ENCODE assay signal across 8 cellular contexts in genomic region chr15:90839187-90840071, GRCh38. TPM values are rescaled to one million over a fixed set of nuclear protein-coding genes. Genes with fewer than 3 reads are reported as not detected.
DNase-seq lines count a peak whose midpoint lies in the region; ATAC-seq and TF ChIP-seq lines count a peak whose summit lies in the region.

No MANE protein-coding gene starts in this region.

- peak; percentile 70 for ATAC-seq in GM18873 (IDR thresholded peaks at IDR 0.05; ENCODE audit: low FRiP score, unreplicated experiment)
- ATAC-seq in HG03135 (IDR thresholded peaks at IDR 0.05; ENCODE audit: unreplicated experiment), result peak; percentile 77
- peak; percentile 77 for ATAC-seq in RWPE2 (ENCODE audit: low read depth)

- H3K4me3 ChIP-seq in BLaER1 treated with 17β-estradiol and CSF1 and Interleukin-3, amounts not matched to agents 10 nM and 100 nM, result peak overlapping the region; percentile 31 to 65 (median 54)
- H3K4me3 ChIP-seq in RWPE2 (ENCODE audit: severe bottlenecking) (no peak overlapping the region), fibroblast of the aortic adventitia (ENCODE audit: low read depth, low read length) (no peak overlapping the region), ascending aorta (no peak overlapping the region), uterus (no peak overlapping the region)

- no peaks in the 10 kb centered on the region; a peak in 1 of 22 replicates for H3K36me3 ChIP-seq in BLaER1 treated with 17β-estradiol and CSF1 and Interleukin-3, amounts not matched to agents 10 nM and 100 nM
- H3K36me3 ChIP-seq in RWPE2 (ENCODE audit: low read depth) (no peaks in the 10 kb centered on the region), ascending aorta (no peaks in the 10 kb centered on the region), uterus (no peaks in the 10 kb centered on the region)

- H4K20me1 ChIP-seq in BLaER1 treated with 17β-estradiol and CSF1 and Interleukin-3, amounts not matched to agents 10 nM and 100 nM, result no peaks in the 10 kb centered on the region

- no peak for TF ChIP-seq POLR2A in uterus (IDR thresholded peaks at IDR 0.05)

- peak overlapping the region; percentile 83 to 98 (median 90) for H3K4me2 ChIP-seq in BLaER1 treated with 17β-estradiol and CSF1 and Interleukin-3, amounts not matched to agents 10 nM and 100 nM

- DNase-seq in RWPE2 (ENCODE audit: low spot score) (peak; percentile 93), fibroblast of the aortic adventitia (ENCODE audit: low read depth) (peak; percentile 73), pons (ENCODE audit: low spot score) (peak; percentile 21), ascending aorta (ENCODE audit: low spot score in 2 of 2) (no peak), uterus (no peak)

- H3K4me1 ChIP-seq in BLaER1 treated with 17β-estradiol and CSF1 and Interleukin-3, amounts not matched to agents 10 nM and 100 nM, result peaks cover 57 to 86% (median 69%) of the 10 kb centered on the region in 10 experiments
- H3K4me1 ChIP-seq in RWPE2 (ENCODE audit: insufficient read depth, poor library complexity, severe bottlenecking) (peaks cover 6% of the 10 kb centered on the region), ascending aorta (no peaks in the 10 kb centered on the region), uterus (no peaks in the 10 kb centered on the region)

- H3K9ac ChIP-seq in BLaER1 treated with 17β-estradiol and CSF1 and Interleukin-3, amounts not matched to agents 10 nM and 100 nM, result peak overlapping the region; percentile 69 to 86 (median 79)

- H3K27ac ChIP-seq in BLaER1 treated with 17β-estradiol and CSF1 and Interleukin-3, amounts not matched to agents 10 nM and 100 nM, result peak overlapping the region; percentile 66 to 93 (median 81)
- H3K27ac ChIP-seq in RWPE2 (ENCODE audit: poor library complexity, severe bottlenecking), result peak overlapping the region; percentile 41
- no peak overlapping the region for H3K27ac ChIP-seq in ascending aorta
- no peak overlapping the region for H3K27ac ChIP-seq in uterus

- H3K27me3 ChIP-seq in BLaER1 treated with 17β-estradiol and CSF1 and Interleukin-3, amounts not matched to agents 10 nM and 100 nM, result no peaks in the 10 kb centered on the region
- H3K27me3 ChIP-seq in RWPE2 (ENCODE audit: insufficient read depth, poor library complexity, severe bottlenecking), result no peaks in the 10 kb centered on the region
- H3K27me3 ChIP-seq in ascending aorta, result no peaks in the 10 kb centered on the region
- no peaks in the 10 kb centered on the region for H3K27me3 ChIP-seq in uterus

- H3K9me3 ChIP-seq in BLaER1 treated with 17β-estradiol and CSF1 and Interleukin-3, amounts not matched to agents 10 nM and 100 nM (replicated peaks in 1 of 11), result no peaks in the 10 kb centered on the region
- H3K9me3 ChIP-seq in RWPE2 (ENCODE audit: severe bottlenecking) (no peaks in the 10 kb centered on the region), ascending aorta (no peaks in the 10 kb centered on the region), uterus (no peaks in the 10 kb centered on the region)

- TF ChIP-seq CTCF in RWPE2 (IDR thresholded peaks at IDR 0.05; ENCODE audit: poor library complexity, severe bottlenecking) (no peak), fibroblast of the aortic adventitia (IDR thresholded peaks at IDR 0.05; ENCODE audit: insufficient read depth, low read length) (no peak), ascending aorta (IDR thresholded peaks at IDR 0.05) (no peak), uterus (IDR thresholded peaks at IDR 0.05) (no peak)

- intact Hi-C loops in ascending aorta (cut with DNase I), result no loop called here
- intact Hi-C loops in uterus (cut with DNase I; ENCODE audit: low total_unique reads), result no loop called here

RNA-seq across cellular contexts. Expression of gene FURIN, which starts 29.0 kb away (rescaled TPM):
- total RNA-seq in fibroblast of the aortic adventitia (ENCODE audit: low replicate concordance) (45.0 and 67.4 TPM in 2 replicates), ascending aorta (86.3 TPM), uterus (10 to 100 TPM; 20.5 to 54.8 (median 30.5) TPM)

RNA-seq across cellular contexts. Expression of gene FES, which starts 44.9 kb away (rescaled TPM):
- total RNA-seq in fibroblast of the aortic adventitia (ENCODE audit: low replicate concordance) (19.0 and 23.1 TPM in 2 replicates), ascending aorta (65.1 TPM), uterus (100 to 1,000 TPM in 1 of 4 donors, 10 to 100 TPM in 2, 1 to 10 TPM in 1; 4.4 to 968 (median 60.1) TPM)

Comparison
In these comparisons a context has a peak if more than half of its experiments do, and no peak if none do; other contexts are left out.
1. H3K27ac ChIP-seq: peak in BLaER1 treated with 17β-estradiol and CSF1 and Interleukin-3, amounts not matched to agents 10 nM and 100 nM (11 of 11) and RWPE2 (single experiment); none in ascending aorta (0 of 2) and uterus (0 of 2).
2. H3K4me3 ChIP-seq: peak in BLaER1 treated with 17β-estradiol and CSF1 and Interleukin-3, amounts not matched to agents 10 nM and 100 nM (10 of 10); none in RWPE2 (single experiment), fibroblast of the aortic adventitia (single experiment), ascending aorta (0 of 2) and uterus (0 of 2).
3. DNase-seq: peak in RWPE2 (single experiment), fibroblast of the aortic adventitia (single experiment) and pons (single experiment); none in ascending aorta (0 of 2) and uterus (0 of 2).
4. Peak in every context shown above with its lines, with median percentiles within 50 percentile points of each other: ATAC-seq.